ENCODE assay signal across 1 cellular context in the genomic region with DNA sequence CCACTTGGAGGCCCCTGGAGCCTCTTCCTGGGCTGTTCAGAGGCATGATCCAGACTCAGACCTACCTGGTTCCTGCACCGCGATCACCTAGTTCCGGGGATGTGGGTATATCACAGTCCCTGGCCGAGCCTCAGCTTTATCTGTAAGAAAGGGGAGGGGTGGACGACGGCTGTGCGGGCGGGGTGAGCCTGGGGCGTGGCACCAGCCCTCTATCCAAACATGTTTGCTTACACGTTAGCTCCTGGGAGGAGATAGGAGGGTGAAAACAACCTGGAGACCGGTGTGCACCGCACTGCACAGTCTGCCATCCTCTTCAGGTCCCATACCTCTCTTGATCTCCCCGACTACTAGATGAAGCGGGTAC.
TF ChIP-seq lines count a peak whose summit lies in the region.

No MANE protein-coding gene starts in this region.

TF ChIP-seq in GM23338, 12 proteins besides CTCF, POLR2A, EP300 and RAD21 (continued from another document):
- no peak for TF ChIP-seq REST (IDR thresholded peaks at IDR 0.05; ENCODE audit: unreplicated experiment)
- TF ChIP-seq ETS1 (IDR thresholded peaks at IDR 0.05), result no peak
- TF ChIP-seq ZNF114 (CRISPR knock-in tag; IDR thresholded peaks at IDR 0.05), result no peak
